ENCODE assay signal across 8 cellular contexts in the genomic region with DNA sequence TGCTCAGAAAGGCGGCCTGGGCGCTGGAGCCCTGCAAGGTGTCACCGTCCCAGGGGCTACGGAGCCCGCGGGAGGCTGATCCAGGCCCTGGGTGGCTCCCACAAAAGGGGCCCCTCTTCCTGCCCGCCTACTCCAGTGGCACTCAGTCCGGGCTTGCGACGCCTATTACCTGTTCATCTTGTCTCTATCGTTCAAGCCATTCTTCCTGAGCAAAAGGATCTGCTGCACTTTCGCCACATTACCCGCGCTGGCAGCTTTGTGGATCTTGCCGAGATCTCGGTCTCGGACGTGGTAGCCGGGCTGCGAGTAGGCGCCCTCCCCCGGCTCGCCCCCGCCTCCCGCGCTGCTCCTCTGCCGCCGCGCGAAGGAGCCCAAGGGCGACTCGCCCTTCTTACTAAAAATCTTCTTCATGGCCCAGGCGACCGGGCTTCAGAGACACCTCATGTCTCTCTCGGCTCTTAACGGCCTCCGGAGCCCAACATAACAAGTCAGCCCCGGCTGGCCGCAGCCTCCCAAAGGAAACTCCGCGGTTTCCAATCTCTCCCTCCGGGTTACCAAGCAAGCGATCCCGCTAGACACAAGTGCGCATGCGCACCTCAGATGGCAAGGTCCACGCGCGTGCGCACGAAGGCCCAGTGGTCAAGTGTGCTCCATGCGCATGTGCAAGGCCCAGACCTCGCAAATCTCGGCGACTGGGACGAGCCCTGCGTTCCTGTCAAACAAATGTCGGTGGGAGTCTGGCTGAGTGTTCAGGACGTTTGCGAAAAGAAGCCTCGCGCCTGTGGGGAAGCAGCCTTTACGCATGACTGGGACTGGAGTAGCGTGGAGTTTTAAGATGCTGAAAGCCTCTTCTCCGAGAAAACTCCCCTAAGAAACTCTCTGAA. TPM values are rescaled to one million over a fixed set of nuclear protein-coding genes. Genes with fewer than 3 reads are reported as not detected.
DNase-seq lines count a peak whose midpoint lies in the region; ATAC-seq, FAIRE-seq and TF ChIP-seq lines count a peak whose summit lies in the region.

A gene (minus strand): TSS at position 579 of the 884 bp plus-strand sequence. CDS start 168 bp downstream, at position 411.

- H3K4me3 ChIP-seq in AG04450 (ENCODE audit: low read depth, low read length) (peak within 1 kb of the TSS; percentile 85), WI38 (ENCODE audit: low read depth, low read length) (peak within 1 kb of the TSS; percentile 88), bronchial epithelial cell (ENCODE audit: low read depth, low read length) (peak within 1 kb of the TSS; percentile 58), small intestine (ENCODE audit: low read depth in 1 of 2, low read length in 2 of 2) (peak within 1 kb of the TSS; percentile 78 to 87)

- 0 to 1% (median 0%) methylated on average over 64 to 65 of the region's 65 CpGs for WGBS in small intestine, 3 donors

- peaks cover under 1% of the 10 kb centered on the region for H3K36me3 ChIP-seq in bronchial epithelial cell (ENCODE audit: control insufficient read depth, insufficient read depth, low read length)
- H3K36me3 ChIP-seq in small intestine (ENCODE audit: control insufficient read depth in 2 of 2, insufficient read depth in 2 of 2, low read length in 2 of 2), result no peaks in the 10 kb centered on the region

- TF ChIP-seq CTCF in AG04450 (IDR thresholded peaks at IDR 0.05; ENCODE audit: low read depth, low read length), result no peak
- no peak for TF ChIP-seq CTCF in WI38 (IDR thresholded peaks at IDR 0.05; ENCODE audit: low read depth, low read length)
- peak; percentile 9 for TF ChIP-seq CTCF in bronchial epithelial cell (IDR thresholded peaks at IDR 0.05; ENCODE audit: insufficient read depth, low read length, severe bottlenecking)

- H3K27me3 ChIP-seq in AG04450 (ENCODE audit: control insufficient read depth, insufficient read depth, low read length) (no peaks in the 10 kb centered on the region), bronchial epithelial cell (ENCODE audit: control insufficient read depth, insufficient read depth, low read length) (no peaks in the 10 kb centered on the region), small intestine (ENCODE audit: control insufficient read depth in 2 of 2, insufficient read depth in 2 of 2, low read length in 2 of 2) (no peaks in the 10 kb centered on the region)

- H3K9me3 ChIP-seq in AG04450 (ENCODE audit: control insufficient read depth, insufficient read depth, low read length), result no peaks in the 10 kb centered on the region
- H3K9me3 ChIP-seq in small intestine (ENCODE audit: control insufficient read depth, low read depth), result no peaks in the 10 kb centered on the region

- ATAC-seq in GM18873 (IDR thresholded peaks at IDR 0.05; ENCODE audit: low FRiP score, unreplicated experiment) (peak; percentile 76), HG03135 (IDR thresholded peaks at IDR 0.05; ENCODE audit: unreplicated experiment) (peak; percentile 88)

- DNase-seq in AG04450 (ENCODE audit: low read depth, low spot score), result peak; percentile 96
- peak; percentile 67 for DNase-seq in NCI-H2196 treated with DMSO at 0.1 percent for 48 hours (lab: John Stamatoyannopoulos, UW; ENCODE audit: unreplicated experiment)
- peak; percentile 95 for DNase-seq in bronchial epithelial cell (ENCODE audit: low read depth)
- peak; percentile 97 for DNase-seq in iPS-NIHi7 (ENCODE audit: extremely low spot score)
- peak; percentile 99 for DNase-seq in small intestine

- peaks cover 2 to 5% of the 10 kb centered on the region in 2 donors for H3K4me1 ChIP-seq in small intestine (ENCODE audit: control insufficient read depth in 2 of 2, insufficient read depth in 1 of 2, low read depth in 1 of 2, low read length in 1 of 2)

- FAIRE-seq in bronchial epithelial cell (lab: Jason Lieb, UNC), result no peak
- no peak for FAIRE-seq in small intestine (lab: Jason Lieb, UNC)

- H3K27ac ChIP-seq in AG04450 (ENCODE audit: low read depth, low read length) (peak within 1 kb of the TSS; percentile 87), small intestine (ENCODE audit: low read depth in 1 of 2, low read length in 1 of 2) (peak within 1 kb of the TSS; percentile 89)

- POLR2A ChIA-PET in AG04450 (lab: Yijun Ruan, JAX), result no interaction called here

- CTCF ChIA-PET in AG04450 (lab: Charles Lee), result no interaction called here

RNA-seq across cellular contexts. Expression of the gene that starts here (rescaled TPM):
- polyA plus RNA-seq in AG04450 (2011; rRNA removed) (2.3 and 3.6 TPM in 2 replicates), small intestine (1 to 10 TPM; 1.9 to 3.1 (median 2.1) TPM)
- 2.2 and 4.8 TPM in 2 replicates for polyA minus RNA-seq in AG04450 (2011; rRNA and poly(A)+ RNA removed)
- total RNA-seq in bronchial epithelial cell, result 2.9 and 4.7 TPM in 2 replicates

Comparison
In these comparisons a context has a peak if more than half of its experiments do, and no peak if none do; other contexts are left out.
1. Peak in every context shown above with its lines: DNase-seq, ATAC-seq, H3K4me3 ChIP-seq and H3K27ac ChIP-seq.